In the genomic region with DNA sequence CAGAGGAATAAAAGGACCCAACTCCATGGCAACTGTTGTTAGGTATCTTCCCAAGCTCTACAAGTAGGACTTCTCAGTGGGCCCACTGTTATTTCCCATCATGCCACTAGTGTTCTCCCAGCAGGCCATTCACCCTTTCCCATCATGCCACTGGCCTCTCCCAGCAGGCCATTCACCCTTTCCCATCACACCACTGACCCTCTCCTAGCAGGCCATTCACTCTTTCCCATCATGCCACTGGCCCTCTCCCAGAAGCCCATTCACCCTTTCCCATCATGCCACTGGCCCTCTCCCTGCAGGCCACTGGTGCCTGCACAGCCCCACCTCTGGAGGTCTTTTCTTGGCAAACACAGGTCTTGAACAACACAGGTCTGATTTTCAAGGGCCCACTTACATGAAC, we compare ENCODE assay signal across 1 cellular context.
TF ChIP-seq lines count a peak whose summit lies in the region.

No MANE protein-coding gene starts in this region.

TF ChIP-seq in HepG2, 621 proteins besides CTCF, POLR2A, EP300 and RAD21 (continues in another document):
- TF ChIP-seq IRX3 (CRISPR knock-in tag; IDR thresholded peaks at IDR 0.05; ENCODE audit: borderline replicate concordance, low read depth) (no peak), ZIK1 (CRISPR knock-in tag; IDR thresholded peaks at IDR 0.05; ENCODE audit: borderline replicate concordance, low read depth) (no peak), ZSCAN25 (CRISPR knock-in tag; IDR thresholded peaks at IDR 0.05) (no peak), ZNF777 (CRISPR knock-in tag; IDR thresholded peaks at IDR 0.05) (no peak), SALL1 (CRISPR knock-in tag; IDR thresholded peaks at IDR 0.05) (no peak), KDM6A (CRISPR knock-in tag; IDR thresholded peaks at IDR 0.05; ENCODE audit: low read depth) (no peak), MED13 (CRISPR knock-in tag; IDR thresholded peaks at IDR 0.05) (no peak), ZNF180 (CRISPR knock-in tag; IDR thresholded peaks at IDR 0.05; ENCODE audit: borderline replicate concordance, low read depth) (no peak), ZSCAN29 (CRISPR knock-in tag; conservative IDR thresholded peaks at IDR 0.05) (no peak), ZNF329 (CRISPR knock-in tag; IDR thresholded peaks at IDR 0.05; ENCODE audit: low read depth) (no peak), THAP11 (CRISPR knock-in tag; IDR thresholded peaks at IDR 0.05) (0 out of 2 replicates have a peak, but pooled peaks have one; percentile 13), NR2F1 (CRISPR knock-in tag; IDR thresholded peaks at IDR 0.05) (no peak), ZNF713 (CRISPR knock-in tag; IDR thresholded peaks at IDR 0.05) (no peak), NONO (IDR thresholded peaks at IDR 0.05) (no peak), NONO (CRISPR knock-in tag; conservative IDR thresholded peaks at IDR 0.05) (no peak), CHD4 (IDR thresholded peaks at IDR 0.05; ENCODE audit: borderline replicate concordance, low read length) (no peak), KDM5A (IDR thresholded peaks at IDR 0.05; ENCODE audit: borderline replicate concordance, low read length) (no peak), ARNT (IDR thresholded peaks at IDR 0.05) (no peak), ZNF883 (CRISPR knock-in tag; IDR thresholded peaks at IDR 0.05; ENCODE audit: not compliant biosample characterization) (no peak), SNRNP70 (IDR thresholded peaks at IDR 0.05; ENCODE audit: low read depth, low read length) (no peak), FOSL2 (CRISPR knock-in tag; IDR thresholded peaks at IDR 0.05) (no peak), RORA (CRISPR knock-in tag; IDR thresholded peaks at IDR 0.05) (no peak), STAT5B (CRISPR knock-in tag; IDR thresholded peaks at IDR 0.05) (no peak), ZNF296 (CRISPR knock-in tag; conservative IDR thresholded peaks at IDR 0.05) (no peak), GATAD1 (CRISPR knock-in tag; IDR thresholded peaks at IDR 0.05) (peak; percentile 66), ISL2 (CRISPR knock-in tag; IDR thresholded peaks at IDR 0.05) (no peak), KAT8 (CRISPR knock-in tag; IDR thresholded peaks at IDR 0.05) (0 out of 2 replicates have a peak, but pooled peaks have one; percentile 19), CCDC6 (CRISPR knock-in tag; IDR thresholded peaks at IDR 0.05) (no peak), SOX5 (CRISPR knock-in tag; IDR thresholded peaks at IDR 0.05; ENCODE audit: borderline replicate concordance) (no peak), SRY (CRISPR knock-in tag; IDR thresholded peaks at IDR 0.05) (no peak), ESRRA (CRISPR knock-in tag; IDR thresholded peaks at IDR 0.05; ENCODE audit: low read depth) (no peak), ZNF724P (CRISPR knock-in tag; IDR thresholded peaks at IDR 0.05; ENCODE audit: borderline replicate concordance) (no peak), HIVEP1 (CRISPR knock-in tag; IDR thresholded peaks at IDR 0.05) (no peak), PHF20 (CRISPR knock-in tag; IDR thresholded peaks at IDR 0.05) (peak; percentile 63; the same call in 1 of the 2 replicates), RBM22 (optimal IDR thresholded peaks at IDR 0.05; ENCODE audit: low read length) (no peak)
- TF ChIP-seq, protein P1, sequence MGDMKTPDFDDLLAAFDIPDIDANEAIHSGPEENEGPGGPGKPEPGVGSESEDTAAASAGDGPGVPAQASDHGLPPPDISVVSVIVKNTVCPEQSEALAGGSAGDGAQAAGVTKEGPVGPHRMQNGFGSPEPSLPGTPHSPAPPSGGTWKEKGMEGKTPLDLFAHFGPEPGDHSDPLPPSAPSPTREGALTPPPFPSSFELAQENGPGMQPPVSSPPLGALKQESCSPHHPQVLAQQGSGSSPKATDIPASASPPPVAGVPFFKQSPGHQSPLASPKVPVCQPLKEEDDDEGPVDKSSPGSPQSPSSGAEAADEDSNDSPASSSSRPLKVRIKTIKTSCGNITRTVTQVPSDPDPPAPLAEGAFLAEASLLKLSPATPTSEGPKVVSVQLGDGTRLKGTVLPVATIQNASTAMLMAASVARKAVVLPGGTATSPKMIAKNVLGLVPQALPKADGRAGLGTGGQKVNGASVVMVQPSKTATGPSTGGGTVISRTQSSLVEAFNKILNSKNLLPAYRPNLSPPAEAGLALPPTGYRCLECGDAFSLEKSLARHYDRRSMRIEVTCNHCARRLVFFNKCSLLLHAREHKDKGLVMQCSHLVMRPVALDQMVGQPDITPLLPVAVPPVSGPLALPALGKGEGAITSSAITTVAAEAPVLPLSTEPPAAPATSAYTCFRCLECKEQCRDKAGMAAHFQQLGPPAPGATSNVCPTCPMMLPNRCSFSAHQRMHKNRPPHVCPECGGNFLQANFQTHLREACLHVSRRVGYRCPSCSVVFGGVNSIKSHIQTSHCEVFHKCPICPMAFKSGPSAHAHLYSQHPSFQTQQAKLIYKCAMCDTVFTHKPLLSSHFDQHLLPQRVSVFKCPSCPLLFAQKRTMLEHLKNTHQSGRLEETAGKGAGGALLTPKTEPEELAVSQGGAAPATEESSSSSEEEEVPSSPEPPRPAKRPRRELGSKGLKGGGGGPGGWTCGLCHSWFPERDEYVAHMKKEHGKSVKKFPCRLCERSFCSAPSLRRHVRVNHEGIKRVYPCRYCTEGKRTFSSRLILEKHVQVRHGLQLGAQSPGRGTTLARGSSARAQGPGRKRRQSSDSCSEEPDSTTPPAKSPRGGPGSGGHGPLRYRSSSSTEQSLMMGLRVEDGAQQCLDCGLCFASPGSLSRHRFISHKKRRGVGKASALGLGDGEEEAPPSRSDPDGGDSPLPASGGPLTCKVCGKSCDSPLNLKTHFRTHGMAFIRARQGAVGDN (CRISPR knock-in tag; IDR thresholded peaks at IDR 0.05): 0 out of 2 replicates have a peak, but pooled peaks have one; percentile 14
- TF ChIP-seq, protein P2, sequence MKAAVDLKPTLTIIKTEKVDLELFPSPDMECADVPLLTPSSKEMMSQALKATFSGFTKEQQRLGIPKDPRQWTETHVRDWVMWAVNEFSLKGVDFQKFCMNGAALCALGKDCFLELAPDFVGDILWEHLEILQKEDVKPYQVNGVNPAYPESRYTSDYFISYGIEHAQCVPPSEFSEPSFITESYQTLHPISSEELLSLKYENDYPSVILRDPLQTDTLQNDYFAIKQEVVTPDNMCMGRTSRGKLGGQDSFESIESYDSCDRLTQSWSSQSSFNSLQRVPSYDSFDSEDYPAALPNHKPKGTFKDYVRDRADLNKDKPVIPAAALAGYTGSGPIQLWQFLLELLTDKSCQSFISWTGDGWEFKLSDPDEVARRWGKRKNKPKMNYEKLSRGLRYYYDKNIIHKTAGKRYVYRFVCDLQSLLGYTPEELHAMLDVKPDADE (CRISPR knock-in tag; IDR thresholded peaks at IDR 0.05): no peak
- TF ChIP-seq, protein P3, sequence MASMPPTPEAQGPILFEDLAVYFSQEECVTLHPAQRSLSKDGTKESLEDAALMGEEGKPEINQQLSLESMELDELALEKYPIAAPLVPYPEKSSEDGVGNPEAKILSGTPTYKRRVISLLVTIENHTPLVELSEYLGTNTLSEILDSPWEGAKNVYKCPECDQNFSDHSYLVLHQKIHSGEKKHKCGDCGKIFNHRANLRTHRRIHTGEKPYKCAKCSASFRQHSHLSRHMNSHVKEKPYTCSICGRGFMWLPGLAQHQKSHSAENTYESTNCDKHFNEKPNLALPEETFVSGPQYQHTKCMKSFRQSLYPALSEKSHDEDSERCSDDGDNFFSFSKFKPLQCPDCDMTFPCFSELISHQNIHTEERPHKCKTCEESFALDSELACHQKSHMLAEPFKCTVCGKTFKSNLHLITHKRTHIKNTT (CRISPR knock-in tag; IDR thresholded peaks at IDR 0.05): no peak
- TF ChIP-seq, protein P4, sequence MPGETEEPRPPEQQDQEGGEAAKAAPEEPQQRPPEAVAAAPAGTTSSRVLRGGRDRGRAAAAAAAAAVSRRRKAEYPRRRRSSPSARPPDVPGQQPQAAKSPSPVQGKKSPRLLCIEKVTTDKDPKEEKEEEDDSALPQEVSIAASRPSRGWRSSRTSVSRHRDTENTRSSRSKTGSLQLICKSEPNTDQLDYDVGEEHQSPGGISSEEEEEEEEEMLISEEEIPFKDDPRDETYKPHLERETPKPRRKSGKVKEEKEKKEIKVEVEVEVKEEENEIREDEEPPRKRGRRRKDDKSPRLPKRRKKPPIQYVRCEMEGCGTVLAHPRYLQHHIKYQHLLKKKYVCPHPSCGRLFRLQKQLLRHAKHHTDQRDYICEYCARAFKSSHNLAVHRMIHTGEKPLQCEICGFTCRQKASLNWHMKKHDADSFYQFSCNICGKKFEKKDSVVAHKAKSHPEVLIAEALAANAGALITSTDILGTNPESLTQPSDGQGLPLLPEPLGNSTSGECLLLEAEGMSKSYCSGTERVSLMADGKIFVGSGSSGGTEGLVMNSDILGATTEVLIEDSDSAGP (CRISPR knock-in tag; IDR thresholded peaks at IDR 0.05; ENCODE audit: borderline replicate concordance): no peak
- TF ChIP-seq, protein P5, sequence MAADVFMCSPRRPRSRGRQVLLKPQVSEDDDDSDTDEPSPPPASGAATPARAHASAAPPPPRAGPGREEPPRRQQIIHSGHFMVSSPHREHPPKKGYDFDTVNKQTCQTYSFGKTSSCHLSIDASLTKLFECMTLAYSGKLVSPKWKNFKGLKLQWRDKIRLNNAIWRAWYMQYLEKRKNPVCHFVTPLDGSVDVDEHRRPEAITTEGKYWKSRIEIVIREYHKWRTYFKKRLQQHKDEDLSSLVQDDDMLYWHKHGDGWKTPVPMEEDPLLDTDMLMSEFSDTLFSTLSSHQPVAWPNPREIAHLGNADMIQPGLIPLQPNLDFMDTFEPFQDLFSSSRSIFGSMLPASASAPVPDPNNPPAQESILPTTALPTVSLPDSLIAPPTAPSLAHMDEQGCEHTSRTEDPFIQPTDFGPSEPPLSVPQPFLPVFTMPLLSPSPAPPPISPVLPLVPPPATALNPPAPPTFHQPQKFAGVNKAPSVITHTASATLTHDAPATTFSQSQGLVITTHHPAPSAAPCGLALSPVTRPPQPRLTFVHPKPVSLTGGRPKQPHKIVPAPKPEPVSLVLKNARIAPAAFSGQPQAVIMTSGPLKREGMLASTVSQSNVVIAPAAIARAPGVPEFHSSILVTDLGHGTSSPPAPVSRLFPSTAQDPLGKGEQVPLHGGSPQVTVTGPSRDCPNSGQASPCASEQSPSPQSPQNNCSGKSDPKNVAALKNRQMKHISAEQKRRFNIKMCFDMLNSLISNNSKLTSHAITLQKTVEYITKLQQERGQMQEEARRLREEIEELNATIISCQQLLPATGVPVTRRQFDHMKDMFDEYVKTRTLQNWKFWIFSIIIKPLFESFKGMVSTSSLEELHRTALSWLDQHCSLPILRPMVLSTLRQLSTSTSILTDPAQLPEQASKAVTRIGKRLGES (CRISPR knock-in tag; IDR thresholded peaks at IDR 0.05; ENCODE audit: borderline replicate concordance): no peak
- TF ChIP-seq, protein P6, sequence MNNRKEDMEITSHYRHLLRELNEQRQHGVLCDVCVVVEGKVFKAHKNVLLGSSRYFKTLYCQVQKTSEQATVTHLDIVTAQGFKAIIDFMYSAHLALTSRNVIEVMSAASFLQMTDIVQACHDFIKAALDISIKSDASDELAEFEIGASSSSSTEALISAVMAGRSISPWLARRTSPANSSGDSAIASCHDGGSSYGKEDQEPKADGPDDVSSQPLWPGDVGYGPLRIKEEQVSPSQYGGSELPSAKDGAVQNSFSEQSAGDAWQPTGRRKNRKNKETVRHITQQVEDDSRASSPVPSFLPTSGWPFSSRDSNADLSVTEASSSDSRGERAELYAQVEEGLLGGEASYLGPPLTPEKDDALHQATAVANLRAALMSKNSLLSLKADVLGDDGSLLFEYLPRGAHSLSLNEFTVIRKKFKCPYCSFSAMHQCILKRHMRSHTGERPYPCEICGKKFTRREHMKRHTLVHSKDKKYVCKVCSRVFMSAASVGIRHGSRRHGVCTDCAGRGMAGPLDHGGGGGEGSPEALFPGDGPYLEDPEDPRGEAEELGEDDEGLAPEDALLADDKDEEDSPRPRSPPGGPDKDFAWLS (CRISPR knock-in tag; IDR thresholded peaks at IDR 0.05; ENCODE audit: borderline replicate concordance): no peak
- TF ChIP-seq, protein P7, sequence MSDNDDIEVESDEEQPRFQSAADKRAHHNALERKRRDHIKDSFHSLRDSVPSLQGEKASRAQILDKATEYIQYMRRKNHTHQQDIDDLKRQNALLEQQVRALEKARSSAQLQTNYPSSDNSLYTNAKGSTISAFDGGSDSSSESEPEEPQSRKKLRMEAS (IDR thresholded peaks at IDR 0.05): no peak
- TF ChIP-seq, protein P8, sequence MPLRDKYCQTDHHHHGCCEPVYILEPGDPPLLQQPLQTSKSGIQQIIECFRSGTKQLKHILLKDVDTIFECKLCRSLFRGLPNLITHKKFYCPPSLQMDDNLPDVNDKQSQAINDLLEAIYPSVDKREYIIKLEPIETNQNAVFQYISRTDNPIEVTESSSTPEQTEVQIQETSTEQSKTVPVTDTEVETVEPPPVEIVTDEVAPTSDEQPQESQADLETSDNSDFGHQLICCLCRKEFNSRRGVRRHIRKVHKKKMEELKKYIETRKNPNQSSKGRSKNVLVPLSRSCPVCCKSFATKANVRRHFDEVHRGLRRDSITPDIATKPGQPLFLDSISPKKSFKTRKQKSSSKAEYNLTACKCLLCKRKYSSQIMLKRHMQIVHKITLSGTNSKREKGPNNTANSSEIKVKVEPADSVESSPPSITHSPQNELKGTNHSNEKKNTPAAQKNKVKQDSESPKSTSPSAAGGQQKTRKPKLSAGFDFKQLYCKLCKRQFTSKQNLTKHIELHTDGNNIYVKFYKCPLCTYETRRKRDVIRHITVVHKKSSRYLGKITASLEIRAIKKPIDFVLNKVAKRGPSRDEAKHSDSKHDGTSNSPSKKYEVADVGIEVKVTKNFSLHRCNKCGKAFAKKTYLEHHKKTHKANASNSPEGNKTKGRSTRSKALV (CRISPR knock-in tag; IDR thresholded peaks at IDR 0.05): no peak
- TF ChIP-seq, protein P9, sequence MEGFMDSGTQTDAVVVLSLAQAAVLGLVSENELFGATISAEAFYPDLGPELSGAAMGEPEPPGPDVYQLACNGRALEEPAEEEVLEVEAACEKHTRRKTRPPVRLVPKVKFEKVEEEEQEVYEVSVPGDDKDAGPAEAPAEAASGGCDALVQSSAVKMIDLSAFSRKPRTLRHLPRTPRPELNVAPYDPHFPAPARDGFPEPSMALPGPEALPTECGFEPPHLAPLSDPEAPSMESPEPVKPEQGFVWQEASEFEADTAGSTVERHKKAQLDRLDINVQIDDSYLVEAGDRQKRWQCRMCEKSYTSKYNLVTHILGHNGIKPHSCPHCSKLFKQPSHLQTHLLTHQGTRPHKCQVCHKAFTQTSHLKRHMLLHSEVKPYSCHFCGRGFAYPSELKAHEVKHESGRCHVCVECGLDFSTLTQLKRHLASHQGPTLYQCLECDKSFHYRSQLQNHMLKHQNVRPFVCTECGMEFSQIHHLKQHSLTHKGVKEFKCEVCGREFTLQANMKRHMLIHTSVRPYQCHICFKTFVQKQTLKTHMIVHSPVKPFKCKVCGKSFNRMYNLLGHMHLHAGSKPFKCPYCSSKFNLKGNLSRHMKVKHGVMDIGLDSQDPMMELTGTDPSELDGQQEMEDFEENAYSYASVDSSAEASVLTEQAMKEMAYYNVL (CRISPR knock-in tag; IDR thresholded peaks at IDR 0.05; ENCODE audit: borderline replicate concordance): no peak
- TF ChIP-seq, protein P10, sequence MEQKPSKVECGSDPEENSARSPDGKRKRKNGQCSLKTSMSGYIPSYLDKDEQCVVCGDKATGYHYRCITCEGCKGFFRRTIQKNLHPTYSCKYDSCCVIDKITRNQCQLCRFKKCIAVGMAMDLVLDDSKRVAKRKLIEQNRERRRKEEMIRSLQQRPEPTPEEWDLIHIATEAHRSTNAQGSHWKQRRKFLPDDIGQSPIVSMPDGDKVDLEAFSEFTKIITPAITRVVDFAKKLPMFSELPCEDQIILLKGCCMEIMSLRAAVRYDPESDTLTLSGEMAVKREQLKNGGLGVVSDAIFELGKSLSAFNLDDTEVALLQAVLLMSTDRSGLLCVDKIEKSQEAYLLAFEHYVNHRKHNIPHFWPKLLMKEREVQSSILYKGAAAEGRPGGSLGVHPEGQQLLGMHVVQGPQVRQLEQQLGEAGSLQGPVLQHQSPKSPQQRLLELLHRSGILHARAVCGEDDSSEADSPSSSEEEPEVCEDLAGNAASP (CRISPR knock-in tag; IDR thresholded peaks at IDR 0.05; ENCODE audit: borderline replicate concordance): no peak
